In genomic region chr2:69386376-69386775, GRCh38 we compare ENCODE assay signal across 7 cellular contexts. TPM values are rescaled to one million over a fixed set of nuclear protein-coding genes. Genes with fewer than 3 reads are reported as not detected.
A peak's percentile ranks its signal among the peaks of the same experiment; 100 is the strongest.
DNase-seq lines count a peak whose midpoint lies in the region; ATAC-seq and TF ChIP-seq lines count a peak whose summit lies in the region.

No MANE protein-coding gene starts in this region.

- intact Hi-C loops in ascending aorta (cut with DNase I), result loop anchor here (5.0 kb wide), 1 partner anchor 256 kb away; the partner anchor contains the start of gene AAK1
- intact Hi-C loops in sciatic nerve (cut with DNase I), result no loop called here

- ATAC-seq in GM18861 (IDR thresholded peaks at IDR 0.05; ENCODE audit: unreplicated experiment), result peak; percentile 29
- ATAC-seq in HG03439 (IDR thresholded peaks at IDR 0.05; ENCODE audit: unreplicated experiment), result peak; percentile 10
- peak; percentile 0 for ATAC-seq in memory B cell (ENCODE audit: low read depth)
- ATAC-seq in sciatic nerve, result no peak

- no peaks in the 10 kb centered on the region for H3K9me3 Mint-ChIP-seq in memory B cell

- no peaks in the 10 kb centered on the region for H3K27me3 Mint-ChIP-seq in memory B cell

- DNase-seq in ascending aorta (ENCODE audit: low spot score in 2 of 2) (no peak), memory B cell (ENCODE audit: low spot score in 2 of 2) (no peak), T1000 (lab: John Stamatoyannopoulos, UW) (no peak), sciatic nerve (ENCODE audit: low spot score) (no peak), NCI-H1694 treated with DMSO at 0.1 percent for 48 hours (lab: John Stamatoyannopoulos, UW) (no peak)

- peak overlapping the region; percentile 82 to 87 for H3K4me3 ChIP-seq in ascending aorta

- peaks cover 5% of the 10 kb centered on the region for H3K36me3 Mint-ChIP-seq in memory B cell

- peaks cover 24% of the 10 kb centered on the region for H3K4me1 Mint-ChIP-seq in memory B cell

- peak overlapping the region; percentile 88 for H3K27ac Mint-ChIP-seq in memory B cell

- no peaks in the 10 kb centered on the region for H3K9me3 ChIP-seq in ascending aorta

- H3K27me3 ChIP-seq in ascending aorta, result no peaks in the 10 kb centered on the region

- H3K4me1 ChIP-seq in ascending aorta, result peaks cover 3 to 4% of the 10 kb centered on the region in 2 donors

- TF ChIP-seq CTCF in ascending aorta (IDR thresholded peaks at IDR 0.05), result no peak

- no peaks in the 10 kb centered on the region for H3K36me3 ChIP-seq in ascending aorta

- peak overlapping the region; percentile 96 for H3K4me3 Mint-ChIP-seq in memory B cell

- peak overlapping the region; percentile 89 to 90 for H3K27ac ChIP-seq in ascending aorta

RNA-seq across cellular contexts. Expression of gene GFPT1, which starts 0.7 kb away (rescaled TPM):
- total RNA-seq in ascending aorta, result 25.7 TPM
- total RNA-seq in sciatic nerve, result 45.0 TPM

RNA-seq across cellular contexts. Expression of gene NFU1, which starts 50.9 kb away (rescaled TPM):
- total RNA-seq in ascending aorta, result 49.4 TPM
- 35.5 TPM for total RNA-seq in sciatic nerve
